In the genomic region with DNA sequence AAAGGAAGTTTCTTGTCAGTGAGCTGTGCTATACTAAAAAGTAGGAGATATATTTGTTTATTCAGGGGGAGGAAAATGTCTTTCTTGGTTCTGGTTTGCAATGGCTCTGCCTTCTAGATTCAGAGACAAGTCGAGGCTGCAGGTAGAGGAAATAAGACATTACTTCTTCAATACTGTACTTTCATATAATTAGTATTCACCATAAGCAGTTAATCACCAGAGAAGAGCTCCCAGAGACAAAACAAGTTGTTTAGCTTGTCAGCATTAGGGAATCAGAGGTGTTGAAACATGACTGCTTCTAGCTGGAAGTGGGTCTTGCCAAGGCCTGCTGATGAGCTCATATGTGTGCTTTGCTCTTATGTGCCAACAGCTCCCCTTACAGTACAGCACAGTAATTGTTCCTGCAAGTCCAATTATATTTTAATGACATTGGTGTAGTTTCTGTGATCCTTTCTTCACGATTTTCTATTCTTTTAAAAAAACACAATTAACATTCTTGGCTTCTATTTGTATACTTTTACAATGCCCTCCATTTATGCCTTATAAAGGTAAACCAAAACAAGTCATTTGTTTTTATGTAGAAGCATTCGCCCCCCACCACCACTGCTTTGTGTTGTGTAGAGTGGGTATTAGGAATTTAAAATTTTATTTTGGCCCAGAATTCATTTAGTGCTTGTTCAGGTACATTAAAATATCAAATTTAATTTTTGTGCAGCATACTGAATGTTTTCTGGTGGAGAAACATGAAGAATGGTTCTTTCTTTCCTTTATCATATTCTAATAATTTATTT, we compare ENCODE assay signal across 8 cellular contexts.
DNase-seq lines count a peak whose midpoint lies in the region; TF ChIP-seq lines count a peak whose summit lies in the region.

No MANE protein-coding gene starts in this region.

- no peak overlapping the region for H3K4me2 ChIP-seq in hepatocyte

- H4K20me1 ChIP-seq in hepatocyte (ENCODE audit: insufficient read depth, poor library complexity, severe bottlenecking): no peaks in the 10 kb centered on the region

- H3K27me3 ChIP-seq in HAP-1 (ENCODE audit: low read depth) (no peaks in the 10 kb centered on the region), Peyer's patch (no peaks in the 10 kb centered on the region), hepatocyte (no peaks in the 10 kb centered on the region)

- no peaks in the 10 kb centered on the region for H3K9me3 ChIP-seq in HAP-1
- H3K9me3 ChIP-seq in Peyer's patch: no peaks in the 10 kb centered on the region
- H3K9me3 ChIP-seq in hepatocyte (ENCODE audit: low read depth): no peaks in the 10 kb centered on the region

- H3K36me3 ChIP-seq in HAP-1 (replicated peaks): no peaks in the 10 kb centered on the region
- H3K36me3 ChIP-seq in Peyer's patch: no peaks in the 10 kb centered on the region
- no peaks in the 10 kb centered on the region for H3K36me3 ChIP-seq in hepatocyte (replicated peaks; ENCODE audit: insufficient read depth, low read depth)

- H3K9me2 ChIP-seq in hepatocyte (replicated peaks; ENCODE audit: insufficient read depth): no peaks in the 10 kb centered on the region

- TF ChIP-seq CTCF in LNCAP (IDR thresholded peaks at IDR 0.05): peak; percentile 83
- TF ChIP-seq CTCF in Peyer's patch (IDR thresholded peaks at IDR 0.05): peak; percentile 9 to 86 (median 64)
- peak; percentile 64 for TF ChIP-seq CTCF in astrocyte of the spinal cord (IDR thresholded peaks at IDR 0.05; ENCODE audit: low read depth, low read length)
- peak; percentile 86 for TF ChIP-seq CTCF in hepatocyte (IDR thresholded peaks at IDR 0.05; ENCODE audit: poor library complexity)

- H2AFZ ChIP-seq in hepatocyte: no peak overlapping the region

- H3K27ac ChIP-seq in Peyer's patch (peak overlapping the region in 2 of 4 donors; percentile 12 to 37), hepatocyte (peak overlapping the region; percentile 67)

- peaks cover 32% of the 10 kb centered on the region for H3K4me1 ChIP-seq in HAP-1
- H3K4me1 ChIP-seq in Peyer's patch: no peaks in the 10 kb centered on the region
- H3K4me1 ChIP-seq in hepatocyte (ENCODE audit: insufficient read depth): peaks cover 25% of the 10 kb centered on the region

- DNase-seq in stimulated activated CD4-positive, alpha-beta T cell treated with anti-CD3 and anti-CD28 coated beads, Interleukin-12 subunit alpha, Interleukin-12 subunit beta, amount 100 ng/mL, for 48 hours (ENCODE audit: low read depth in 2 of 3, low spot score in 1 of 3): peak in 2 of 3 donors; percentile 7 to 10
- no peak for DNase-seq in stimulated activated CD4-positive, alpha-beta T cell treated with anti-CD3 and anti-CD28 coated beads, Interleukin-12 subunit alpha, Interleukin-12 subunit beta, amount 100 ng/mL, for 4 hours
- DNase-seq in HAP-1 (ENCODE audit: low spot score in 2 of 2) (peak; percentile 70 to 83), Peyer's patch (peak in 2 of 3 donors; percentile 18 to 72), astrocyte of the spinal cord (ENCODE audit: low read depth, low spot score) (peak; percentile 92), hepatocyte (ENCODE audit: low spot score) (peak; percentile 89), putamen (ENCODE audit: low spot score) (peak; percentile 85)

- H3K4me3 ChIP-seq in HAP-1 (no peak overlapping the region), Peyer's patch (no peak overlapping the region), astrocyte of the spinal cord (ENCODE audit: low read depth, low read length) (no peak overlapping the region), hepatocyte (no peak overlapping the region)

- no peaks in the 10 kb centered on the region for H3K79me2 ChIP-seq in hepatocyte

- WGBS in hepatocyte (ENCODE audit: low lambda C conversion rate, missing lambda C conversion rate): 45% methylated on average over 3 of the region's 3 CpGs

- in situ Hi-C loops in HAP-1 (cut with MboI; ENCODE audit: low sequenced_read_pairs) (loop anchor here (25.0 kb wide), 1 partner anchor 404 kb away; a partner anchor contains a TSS), astrocyte of the spinal cord (cut with HindIII; ENCODE audit: low sequenced_read_pairs) (no loop called here)

- no peak for TF ChIP-seq POLR2A in Peyer's patch (IDR thresholded peaks at IDR 0.05)
